14 cellular contexts compared by ENCODE assay signal in the genomic region with DNA sequence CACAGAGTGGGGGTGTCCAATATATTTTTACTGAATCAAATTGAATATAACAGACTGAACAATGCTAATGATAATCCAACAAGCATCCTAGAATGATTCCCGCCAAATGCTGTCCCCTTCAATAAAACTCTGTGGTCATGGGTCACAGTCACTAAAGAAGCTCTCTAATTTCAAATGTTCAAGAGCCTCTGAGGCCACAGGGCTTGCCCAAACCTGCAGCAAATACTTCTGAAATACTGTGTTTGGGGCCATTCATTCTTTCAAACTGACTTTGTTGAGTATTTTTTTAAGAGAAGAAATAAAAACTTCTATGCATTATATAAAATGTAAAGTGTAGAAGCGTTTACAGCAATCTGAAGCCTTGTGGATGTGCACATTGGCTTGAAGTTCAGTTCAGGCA. TPM values are rescaled to one million over a fixed set of nuclear protein-coding genes. Genes with fewer than 3 reads are reported as not detected.
DNase-seq lines count a peak whose midpoint lies in the region; ATAC-seq and TF ChIP-seq lines count a peak whose summit lies in the region.
"Had no signal": no experiment of that assay in that cellular context is flagged by ENCODE, and none has a peak within 500 bp of the region (broad histone marks: within the 10 kb centered on the region; RNA-seq: fewer than 3 reads in every experiment).

No MANE protein-coding gene starts in this region.

- peak overlapping the region; percentile 18 for H3K4me2 ChIP-seq in mammary epithelial cell (ENCODE audit: insufficient read depth, low read depth, low read length)
- H3K4me2 ChIP-seq: A549 had no signal

- 0% methylated on average over 2 of the region's 2 CpGs for WGBS in mammary epithelial cell (ENCODE audit: low coverage, missing lambda C conversion rate)

- TF ChIP-seq POLR2A in breast epithelium (IDR thresholded peaks at IDR 0.05), result no peak

- BruUV-seq in mammary epithelial cell (replicated peaks; lab: Mats Ljungman, UMichigan), result no TSS peak

- intact Hi-C loops in mammary epithelial cell (cut with micrococcal nuclease) (no loop called here), breast epithelium (cut with DNase I; ENCODE audit: low total_unique reads) (no loop called here)

- CTCF ChIA-PET in mammary epithelial cell (lab: Charles Lee; ENCODE audit: low non-redundant PET), result no interaction called here

- TF ChIP-seq CTCF in mammary epithelial cell (conservative IDR thresholded peaks at IDR 0.05 in 1 of 2, IDR thresholded peaks at IDR 0.05 in 1 of 2; ENCODE audit: extremely low read depth in 1 of 2, insufficient read depth in 1 of 2, low read depth in 1 of 2, low read length in 2 of 2) (no peak), breast epithelium (IDR thresholded peaks at IDR 0.05) (no peak), epithelial cell of esophagus (IDR thresholded peaks at IDR 0.05; ENCODE audit: insufficient read depth, low read depth, low read length, missing control alignments) (no peak)

- no peak overlapping the region for H2AFZ ChIP-seq in mammary epithelial cell (ENCODE audit: low read depth, low read length)

- DNase-seq in mammary epithelial cell (peak; percentile 62), breast epithelium (ENCODE audit: low spot score in 2 of 2) (no peak), NCI-H2107 treated with DMSO at 0.1 percent for 48 hours (lab: John Stamatoyannopoulos, UW; ENCODE audit: unreplicated experiment) (peak; percentile 34), epithelial cell of esophagus (ENCODE audit: low read depth) (peak; percentile 47), NAMALWA (ENCODE audit: low spot score) (no peak)
- DNase-seq: BE2C; CD4-positive, alpha-beta memory T cell; DND-41; GDM1 had no signal

- H4K20me1 ChIP-seq in mammary epithelial cell (ENCODE audit: insufficient read depth, low read length), result no peaks in the 10 kb centered on the region

- no peak overlapping the region for H3K9ac ChIP-seq in mammary epithelial cell (ENCODE audit: insufficient read depth, low read length)

- dilution Hi-C loops in mammary epithelial cell (cut with HindIII; ENCODE audit: low sequenced_read_pairs), result no loop called here

- no peaks in the 10 kb centered on the region for H3K79me2 ChIP-seq in mammary epithelial cell (ENCODE audit: insufficient read depth, low read length)

- H3K4me1 ChIP-seq in mammary epithelial cell (ENCODE audit: insufficient read depth, low read length) (peaks cover 9% of the 10 kb centered on the region), breast epithelium (no peaks in the 10 kb centered on the region)
- H3K4me1 ChIP-seq: A549, BE2C, HAP-1 had no signal

- H3K27ac ChIP-seq in mammary epithelial cell (ENCODE audit: insufficient read depth, low read depth, low read length) (no peak overlapping the region), breast epithelium (no peak overlapping the region)
- H3K27ac ChIP-seq: A549, C4-2B, HL-60 had no signal

- H3K4me3 ChIP-seq in mammary epithelial cell (replicated peaks in 1 of 3; ENCODE audit: insufficient read depth in 1 of 3, low read depth in 2 of 3, low read length in 3 of 3) (no peak overlapping the region), breast epithelium (no peak overlapping the region), epithelial cell of esophagus (ENCODE audit: low read length) (no peak overlapping the region)
- H3K4me3 ChIP-seq: A549, HAP-1 had no signal

- H3K27me3 ChIP-seq in mammary epithelial cell (ENCODE audit: insufficient read depth, low read length), result no peaks in the 10 kb centered on the region
- no peaks in the 10 kb centered on the region for H3K27me3 ChIP-seq in breast epithelium
- H3K27me3 ChIP-seq: BE2C had no signal

- ATAC-seq in GM21723 (IDR thresholded peaks at IDR 0.05; ENCODE audit: unreplicated experiment), result no peak
- ATAC-seq: A549 had no signal

- in situ Hi-C loops in mammary epithelial cell (cut with MboI; ENCODE audit: low sequenced_read_pairs in 2 of 2), result no loop called here

- H3K9me3 ChIP-seq in mammary epithelial cell (replicated peaks; ENCODE audit: insufficient read depth, low read length) (no peaks in the 10 kb centered on the region), breast epithelium (no peaks in the 10 kb centered on the region)
- H3K9me3 ChIP-seq: A549, BE2C, HAP-1 had no signal

- H3K36me3 ChIP-seq in mammary epithelial cell (ENCODE audit: insufficient read depth, low read length), result no peaks in the 10 kb centered on the region
- no peaks in the 10 kb centered on the region for H3K36me3 ChIP-seq in breast epithelium
- H3K36me3 ChIP-seq: BE2C, HAP-1 had no signal

RNA-seq across cellular contexts. Expression of gene BEND5, which starts 7.6 kb away (rescaled TPM):
- total RNA-seq in mammary epithelial cell (1 to 10 TPM in 1 of 2 donors, under 1 TPM in 1; 0.56 to 1.5 TPM), breast epithelium (1 to 10 TPM; 3.2 to 7.3 (median 5.9) TPM)
- polyA plus RNA-seq in mammary epithelial cell, result 0.16 TPM
- polyA minus RNA-seq in mammary epithelial cell, result not detected
- polyA plus RNA-seq: A549 had no signal

Comparison
In these comparisons a context has a peak if more than half of its experiments do, and no peak if none do; other contexts are left out.
1. DNase-seq: peak in mammary epithelial cell (single experiment), NCI-H2107 treated with DMSO at 0.1 percent for 48 hours (single experiment) and epithelial cell of esophagus (single experiment); none in breast epithelium (0 of 2) and NAMALWA (single experiment).